In the genomic region with DNA sequence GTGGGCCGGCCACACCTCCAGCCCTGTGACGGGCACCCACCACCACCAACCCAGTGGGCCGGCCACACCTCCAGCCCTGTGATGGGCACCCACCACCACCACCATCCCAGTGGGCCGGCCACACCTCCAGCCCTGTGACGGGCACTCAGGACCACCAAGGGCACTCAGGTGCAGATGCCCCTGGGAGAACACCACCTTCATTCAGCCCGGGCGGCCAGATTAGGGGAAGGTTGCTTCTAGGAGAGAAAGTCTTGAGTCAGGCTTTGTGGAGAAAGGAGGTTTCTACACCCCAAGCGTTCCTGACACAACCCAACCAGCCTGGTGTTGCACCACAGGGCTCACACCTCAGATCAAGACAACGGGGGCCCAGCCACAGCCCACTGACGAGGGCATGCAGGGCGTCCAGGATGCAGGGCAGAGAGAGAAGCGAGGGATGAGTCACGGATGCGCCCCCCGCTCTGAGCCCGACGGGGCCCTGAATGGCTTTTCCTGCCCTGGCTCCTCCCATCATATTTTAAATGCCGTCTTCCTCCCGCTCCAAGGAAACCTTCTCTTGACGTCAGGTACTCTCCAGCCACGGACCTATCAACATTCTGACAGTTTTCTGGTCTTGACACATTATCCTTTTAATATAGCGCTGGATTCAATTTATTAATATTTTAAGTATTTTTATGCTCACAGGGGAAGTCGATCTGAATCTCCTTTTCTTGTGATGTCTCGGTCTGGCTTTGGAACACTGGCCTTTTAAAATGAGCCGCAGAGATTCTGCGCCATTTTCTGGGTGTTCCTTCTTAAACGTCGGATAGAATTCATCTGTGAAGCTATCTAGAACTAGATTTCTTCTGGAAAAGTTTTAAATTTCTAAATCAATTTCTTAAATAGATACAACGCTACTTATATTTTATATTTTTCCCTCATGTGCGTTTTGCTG, we compare ENCODE assay signal across 8 cellular contexts. TPM values are rescaled to one million over a fixed set of nuclear protein-coding genes. Genes with fewer than 3 reads are reported as not detected.
A peak's percentile ranks its signal among the peaks of the same experiment; 100 is the strongest.
DNase-seq lines count a peak whose midpoint lies in the region; ATAC-seq and TF ChIP-seq lines count a peak whose summit lies in the region.

No MANE protein-coding gene starts in this region.

- TF ChIP-seq CTCF in lower leg skin (IDR thresholded peaks at IDR 0.05): no peak

- 18 to 39% methylated on average over 28 to 29 of the region's 30 CpGs for WGBS in lower leg skin, 2 donors

- no peaks in the 10 kb centered on the region for H3K9me3 ChIP-seq in duodenal mucosa (ENCODE audit: control insufficient read depth in 1 of 2, low read length in 2 of 2)

- peak overlapping the region; percentile 54 to 79 for H3K9ac ChIP-seq in duodenal mucosa (ENCODE audit: low read depth in 1 of 2, low read length in 2 of 2)

- no peaks in the 10 kb centered on the region for H3K27me3 ChIP-seq in duodenal mucosa (ENCODE audit: control insufficient read depth in 1 of 2, insufficient read depth in 2 of 2, low read length in 2 of 2)

- peaks cover 0 to under 1% of the 10 kb centered on the region in 2 donors for H3K36me3 ChIP-seq in duodenal mucosa (ENCODE audit: control insufficient read depth in 1 of 2, insufficient read depth in 2 of 2, low read length in 2 of 2)

- peaks cover 10% of the 10 kb centered on the region for H3K4me1 Mint-ChIP-seq in activated CD4-positive, alpha-beta memory T cell treated with anti-CD3 and anti-CD28 coated beads for 36 hours (ENCODE audit: low read depth)

- H3K27me3 Mint-ChIP-seq in activated CD4-positive, alpha-beta memory T cell treated with anti-CD3 and anti-CD28 coated beads for 36 hours: peaks cover 5% of the 10 kb centered on the region

- no peaks in the 10 kb centered on the region for H3K9me3 Mint-ChIP-seq in activated CD4-positive, alpha-beta memory T cell treated with anti-CD3 and anti-CD28 coated beads for 36 hours

- no peak for TF ChIP-seq POLR2A in lower leg skin (IDR thresholded peaks at IDR 0.05)

- H3K4me3 ChIP-seq in duodenal mucosa (ENCODE audit: low read depth in 1 of 2, low read length in 2 of 2): peak overlapping the region; percentile 74 to 90
- peak overlapping the region; percentile 25 for H3K4me3 ChIP-seq in lower leg skin (ENCODE audit: low read depth, poor library complexity, severe bottlenecking)

- peak overlapping the region; percentile 74 for H3K27ac Mint-ChIP-seq in activated CD4-positive, alpha-beta memory T cell treated with anti-CD3 and anti-CD28 coated beads for 36 hours

- in situ Hi-C loops in Caki2 (cut with HindIII; ENCODE audit: low pct_unique_long_range_greater_than_20kb, low sequenced_read_pairs): no loop called here

- POLR2A ChIA-PET in activated CD4-positive, alpha-beta memory T cell treated with anti-CD3 and anti-CD28 coated beads for 36 hours (lab: Charles Lee): no interaction called here

- DNase-seq in Caki2 (ENCODE audit: low read depth) (peak; percentile 83), NCI-H748 (lab: John Stamatoyannopoulos, UW; ENCODE audit: unreplicated experiment) (peak; percentile 77), lower leg skin (ENCODE audit: low spot score in 2 of 2) (peak; percentile 70 to 95)
- peak; percentile 76 for DNase-seq in activated CD4-positive, alpha-beta memory T cell treated with anti-CD3 and anti-CD28 coated beads for 36 hours
- peak; percentile 20 to 43 for DNase-seq in stimulated activated CD4-positive, alpha-beta T cell treated with anti-CD3 and anti-CD28 coated beads, Interleukin-2, amount 100 ng/mL, for 48 hours

- H3K27ac ChIP-seq in duodenal mucosa (ENCODE audit: low read depth, low read length): peak overlapping the region; percentile 92

- peak overlapping the region; percentile 78 for H3K4me3 Mint-ChIP-seq in activated CD4-positive, alpha-beta memory T cell treated with anti-CD3 and anti-CD28 coated beads for 36 hours

- intact Hi-C loops in activated CD4-positive, alpha-beta memory T cell treated with anti-CD3 and anti-CD28 coated beads for 36 hours (cut with micrococcal nuclease): loop anchor here (1.0 kb wide), 1 partner anchor 41 kb away; no protein-coding TSS in a partner anchor
- intact Hi-C loops in lower leg skin (cut with DNase I; ENCODE audit: low total_unique reads): no loop called here

- CTCF ChIA-PET in activated CD4-positive, alpha-beta memory T cell treated with anti-CD3 and anti-CD28 coated beads for 36 hours (lab: Charles Lee): no interaction called here

- peaks cover 0 to 8% of the 10 kb centered on the region in 2 donors for H3K4me1 ChIP-seq in duodenal mucosa (ENCODE audit: control insufficient read depth in 1 of 2, insufficient read depth in 2 of 2, low read length in 2 of 2)

- peak; percentile 64 for ATAC-seq in HG02840 (IDR thresholded peaks at IDR 0.05; ENCODE audit: low FRiP score, unreplicated experiment)
- ATAC-seq in GM19395 (IDR thresholded peaks at IDR 0.05; ENCODE audit: unreplicated experiment): no peak

- no peaks in the 10 kb centered on the region for H3K36me3 Mint-ChIP-seq in activated CD4-positive, alpha-beta memory T cell treated with anti-CD3 and anti-CD28 coated beads for 36 hours

RNA-seq across cellular contexts. Expression of a gene that starts 0.6 kb away (rescaled TPM):
- total RNA-seq in Caki2 (2014; rRNA removed; shearing (Covaris generic); ENCODE audit: low replicate concordance): 3.8 and 5.4 TPM in 2 replicates
- 1 to 10 TPM; 5.7 to 6.7 TPM for total RNA-seq in activated CD4-positive, alpha-beta memory T cell treated with anti-CD3 and anti-CD28 coated beads for 36 hours
- total RNA-seq in lower leg skin: 1 to 10 TPM; 2.1 to 7.5 (median 4.0) TPM

RNA-seq across cellular contexts. Expression of a gene that starts 29.5 kb away (rescaled TPM):
- total RNA-seq in Caki2 (2014; rRNA removed; shearing (Covaris generic); ENCODE audit: low replicate concordance): 0.14 TPM in 1 of 2 replicates, not detected in the other
- total RNA-seq in activated CD4-positive, alpha-beta memory T cell treated with anti-CD3 and anti-CD28 coated beads for 36 hours: under 1 TPM in 1 of 2 experiments, not detected in 1; 0.22 TPM
- total RNA-seq in lower leg skin: under 1 TPM in 1 of 4 donors, not detected in 3; 0.29 TPM

RNA-seq across cellular contexts. Expression of a gene that starts 43.7 kb away (rescaled TPM):
- 16.7 and 18.8 TPM in 2 replicates for total RNA-seq in Caki2 (2014; rRNA removed; shearing (Covaris generic); ENCODE audit: low replicate concordance)
- total RNA-seq in activated CD4-positive, alpha-beta memory T cell treated with anti-CD3 and anti-CD28 coated beads for 36 hours: 10 to 100 TPM; 22.7 to 22.8 TPM
- 100 to 1,000 TPM in 1 of 4 donors, 10 to 100 TPM in 3; 60.8 to 165 (median 81.7) TPM for total RNA-seq in lower leg skin

Comparison
In these comparisons a context has a peak if more than half of its experiments do, and no peak if none do; other contexts are left out.
1. DNase-seq: peak in every context shown above with its lines; median percentile 83 in Caki2; 82 in lower leg skin; 77 in NCI-H748; 76 in activated CD4-positive, alpha-beta memory T cell treated with anti-CD3 and anti-CD28 coated beads for 36 hours; 32 in stimulated activated CD4-positive, alpha-beta T cell treated with anti-CD3 and anti-CD28 coated beads, Interleukin-2, amount 100 ng/mL, for 48 hours.